ENCODE assay signal across 8 cellular contexts in the genomic region with DNA sequence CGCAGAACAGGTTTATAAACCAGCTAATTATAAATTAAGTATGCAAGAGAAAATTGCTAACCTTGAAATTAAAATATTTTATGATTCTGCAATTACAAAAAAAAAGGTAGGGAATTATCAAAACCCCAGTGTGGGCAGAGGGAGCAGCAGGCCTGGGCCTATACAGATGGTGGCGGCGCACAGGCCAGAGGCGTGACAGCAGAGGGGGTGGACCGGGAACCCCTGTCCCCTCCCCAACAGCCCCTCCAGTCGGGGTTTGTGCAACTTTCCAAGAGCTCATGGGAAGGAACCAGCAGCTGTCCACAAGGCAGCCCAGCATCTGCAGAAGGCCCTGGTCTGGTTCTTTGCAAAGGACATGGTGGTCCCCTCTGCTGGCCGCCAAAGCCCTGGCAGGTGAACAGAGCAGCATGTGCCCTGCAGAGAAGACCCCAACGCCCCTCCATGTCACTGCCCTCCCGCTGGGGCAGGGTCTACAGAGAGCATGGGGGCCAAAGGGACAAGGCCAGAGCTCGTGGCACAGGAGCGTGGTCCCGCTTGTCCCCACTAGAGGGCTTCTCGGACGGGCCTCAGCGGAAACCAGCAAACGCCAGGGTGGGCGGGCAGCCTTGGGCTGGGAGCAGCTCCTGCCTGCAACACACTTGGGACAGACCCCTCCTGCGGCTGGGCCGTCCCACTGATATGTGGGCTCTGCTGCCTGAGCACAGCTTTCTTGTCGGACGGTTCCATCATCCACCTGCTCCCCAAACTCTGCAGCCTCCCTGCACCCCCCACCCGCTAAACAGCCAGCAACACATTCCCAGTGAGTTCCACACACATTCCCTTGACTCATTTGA.
DNase-seq lines count a peak whose midpoint lies in the region; ATAC-seq and TF ChIP-seq lines count a peak whose summit lies in the region.

No MANE protein-coding gene starts in this region.

- ATAC-seq in HG02981 (IDR thresholded peaks at IDR 0.05; ENCODE audit: unreplicated experiment): peak; percentile 77
- ATAC-seq in GM18861 (IDR thresholded peaks at IDR 0.05; ENCODE audit: unreplicated experiment): no peak

- peak; percentile 27 for DNase-seq in UCSD-AML1 (lab: John Stamatoyannopoulos, UW; ENCODE audit: unreplicated experiment)
- DNase-seq in endodermal cell: peak; percentile 96
- DNase-seq in neural progenitor cell (ENCODE audit: low spot score): peak; percentile 80
- no peak for DNase-seq in central memory CD4-positive, alpha-beta T cell
- DNase-seq in inferior parietal cortex (ENCODE audit: extremely low spot score): no peak

- H3K27me3 ChIP-seq in endodermal cell (ENCODE audit: control insufficient read depth, insufficient read depth, low read length, poor library complexity, severe bottlenecking) (no peaks in the 10 kb centered on the region), neural progenitor cell (no peaks in the 10 kb centered on the region)

- H3K36me3 Mint-ChIP-seq in endodermal cell (ENCODE audit: low read depth): no peaks in the 10 kb centered on the region
- H3K36me3 Mint-ChIP-seq in neural progenitor cell: no peaks in the 10 kb centered on the region

- WGBS in endodermal cell (ENCODE audit: insufficient coverage in 1 of 2, insufficient read length in 1 of 2), 2 experiments: 14 to 36% methylated on average over 11 to 21 of the region's 22 CpGs

- H3K27ac Mint-ChIP-seq in endodermal cell (peak overlapping the region; percentile 16), neural progenitor cell (no peak overlapping the region)

- no peak overlapping the region for H3K4me3 Mint-ChIP-seq in endodermal cell
- H3K4me3 Mint-ChIP-seq in neural progenitor cell: no peak overlapping the region

- no peaks in the 10 kb centered on the region for H3K79me2 ChIP-seq in neural progenitor cell (ENCODE audit: low read depth)

- H3K27me3 Mint-ChIP-seq in endodermal cell (ENCODE audit: insufficient read depth): peaks cover 1% of the 10 kb centered on the region
- H3K27me3 Mint-ChIP-seq in neural progenitor cell (ENCODE audit: insufficient read depth, low read depth): peaks cover 6% of the 10 kb centered on the region

- H3K9me3 Mint-ChIP-seq in endodermal cell: no peaks in the 10 kb centered on the region
- no peaks in the 10 kb centered on the region for H3K9me3 Mint-ChIP-seq in neural progenitor cell

- H3K4me1 Mint-ChIP-seq in endodermal cell (peaks cover 58% of the 10 kb centered on the region), neural progenitor cell (peaks cover 41% of the 10 kb centered on the region)

- H3K27ac ChIP-seq in endodermal cell (ENCODE audit: low read depth, low read length) (no peak overlapping the region), neural progenitor cell (no peak overlapping the region)

- H4K20me1 ChIP-seq in neural progenitor cell (ENCODE audit: low read depth): no peaks in the 10 kb centered on the region

- H3K9ac ChIP-seq in endodermal cell (ENCODE audit: extremely low read depth, low read length, poor library complexity, severe bottlenecking): no peak overlapping the region
- H3K9ac ChIP-seq in neural progenitor cell: no peak overlapping the region

- H3K36me3 ChIP-seq in endodermal cell (ENCODE audit: control insufficient read depth, insufficient read depth, low read length): no peaks in the 10 kb centered on the region
- no peaks in the 10 kb centered on the region for H3K36me3 ChIP-seq in neural progenitor cell

- no peaks in the 10 kb centered on the region for H3K4me1 ChIP-seq in endodermal cell (ENCODE audit: control insufficient read depth, insufficient read depth, low read length)
- peaks cover 19% of the 10 kb centered on the region for H3K4me1 ChIP-seq in neural progenitor cell

- TF ChIP-seq CTCF in GM12873 (IDR thresholded peaks at IDR 0.05; ENCODE audit: insufficient read depth, low read depth, low read length, missing control alignments): peak; percentile 78
- peak; percentile 91 for TF ChIP-seq CTCF in endodermal cell (conservative IDR thresholded peaks at IDR 0.05)
- TF ChIP-seq CTCF in neural progenitor cell (IDR thresholded peaks at IDR 0.05): peak; percentile 74

- no peak overlapping the region for H3K4me3 ChIP-seq in endodermal cell (ENCODE audit: low read length)
- H3K4me3 ChIP-seq in neural progenitor cell: no peak overlapping the region

- H3K9me3 ChIP-seq in endodermal cell (ENCODE audit: control insufficient read depth, low read length) (no peaks in the 10 kb centered on the region), neural progenitor cell (ENCODE audit: low read depth) (no peaks in the 10 kb centered on the region)

- no peak overlapping the region for H3K4me2 ChIP-seq in neural progenitor cell

- no peaks in the 10 kb centered on the region for H3F3A ChIP-seq in neural progenitor cell (ENCODE audit: low read depth)

- H2AFZ ChIP-seq in neural progenitor cell (replicated peaks): peak overlapping the region; percentile 22

Comparison
In these comparisons a context has a peak if more than half of its experiments do, and no peak if none do; other contexts are left out.
1. DNase-seq: peak in UCSD-AML1 (single experiment), endodermal cell (single experiment) and neural progenitor cell (single experiment); none in central memory CD4-positive, alpha-beta T cell (single experiment) and inferior parietal cortex (single experiment).
2. Peak in every context shown above with its lines, with median percentiles within 50 percentile points of each other: CTCF ChIP-seq.